Comparison of ENCODE assay signal across 8 cellular contexts in genomic region chr1:246931549-246932365, GRCh38. TPM values are rescaled to one million over a fixed set of nuclear protein-coding genes. Genes with fewer than 3 reads are reported as not detected.
DNase-seq lines count a peak whose midpoint lies in the region; ATAC-seq, FAIRE-seq and TF ChIP-seq lines count a peak whose summit lies in the region.

Gene AHCTF1, minus strand, starts transcription at chr1:246931948. Its CDS starts 13,578 bp downstream, at chr1:246918370.

- TF ChIP-seq CTCF in Calu3 (IDR thresholded peaks at IDR 0.05; ENCODE audit: unreplicated experiment) (no peak), OCI-LY1 (IDR thresholded peaks at IDR 0.05; ENCODE audit: low read length) (no peak), mesothelial cell of epicardium (IDR thresholded peaks at IDR 0.05; ENCODE audit: unreplicated experiment) (no peak)

- H3F3A ChIP-seq in OCI-LY1 (ENCODE audit: insufficient read depth, low read length), result no peaks in the 10 kb centered on the region

- H4K20me1 ChIP-seq in OCI-LY1 (ENCODE audit: insufficient read depth, low read length), result no peaks in the 10 kb centered on the region

- H3K27ac ChIP-seq in HUES64 (ENCODE audit: low read depth, low read length) (peak within 1 kb of the TSS; percentile 99), OCI-LY1 (ENCODE audit: low read depth, low read length, poor library complexity, severe bottlenecking) (peak within 1 kb of the TSS; percentile 81)

- peaks cover 41% of the 10 kb centered on the region for H3K79me2 ChIP-seq in OCI-LY1 (ENCODE audit: insufficient read depth, low read length)

- H3K4me1 Mint-ChIP-seq in Calu3 (ENCODE audit: low read depth, unreplicated experiment) (peaks cover 21% of the 10 kb centered on the region), mesothelial cell of epicardium (peaks cover 21% of the 10 kb centered on the region)

- no peaks in the 10 kb centered on the region for H3K4me1 ChIP-seq in HUES64 (ENCODE audit: insufficient read depth, low read length)
- H3K4me1 ChIP-seq in OCI-LY1 (ENCODE audit: insufficient read depth, low read length, severe bottlenecking), result peaks cover 28% of the 10 kb centered on the region

- H3K9ac ChIP-seq in HUES64 (ENCODE audit: low read depth, low read length) (peak within 1 kb of the TSS; percentile 98), OCI-LY1 (ENCODE audit: low read length) (peak within 1 kb of the TSS; percentile 85)

- WGBS in HUES64, result under 1% methylated on average over 90 of the region's 90 CpGs

- peak within 1 kb of the TSS; percentile 97 for H3K27ac Mint-ChIP-seq in Calu3 (ENCODE audit: unreplicated experiment)
- H3K27ac Mint-ChIP-seq in mesothelial cell of epicardium, result peak within 1 kb of the TSS; percentile 95

- BruUV-seq in Calu3 (replicated peaks; lab: Mats Ljungman, UMichigan), result no TSS peak

- H3K9me3 Mint-ChIP-seq in Calu3 (ENCODE audit: low read depth, unreplicated experiment), result peaks cover 4% of the 10 kb centered on the region
- H3K9me3 Mint-ChIP-seq in mesothelial cell of epicardium, result no peaks in the 10 kb centered on the region

- H3K9me3 ChIP-seq in HUES64 (ENCODE audit: insufficient read depth, low read depth, low read length), result no peaks in the 10 kb centered on the region
- 0 out of 2 replicates have a peak, but pooled peaks cover 4% of the 10 kb centered on the region for H3K9me3 ChIP-seq in OCI-LY1 (ENCODE audit: low read length)

- H3K27me3 Mint-ChIP-seq in Calu3 (ENCODE audit: unreplicated experiment) (no peaks in the 10 kb centered on the region), mesothelial cell of epicardium (ENCODE audit: low read depth) (no peaks in the 10 kb centered on the region)

- no peaks in the 10 kb centered on the region for H3K9me2 ChIP-seq in OCI-LY1 (ENCODE audit: low read depth, low read length)

- DNase-seq in Calu3, result peak; percentile 97
- peak; percentile 92 for DNase-seq in activated CD8-positive, alpha-beta memory T cell treated with anti-CD3 and anti-CD28 coated beads, Interleukin-2, amount 50 U/mL, for 4 hours
- DNase-seq in mesothelial cell of epicardium (ENCODE audit: low spot score in 2 of 2, unreplicated experiment in 2 of 2), result peak; percentile 94 to 98
- DNase-seq in stimulated activated CD8-positive, alpha-beta memory T cell treated with anti-CD3 and anti-CD28 coated beads, Interleukin-15, amount 100 ng/mL, for 48 hours (ENCODE audit: low read depth in 2 of 2), result peak; percentile 90

- CTCF ChIA-PET in Calu3 (lab: Charles Lee), result interaction anchor here (0.9 to 1.2 kb wide), 3 partner anchors 9 to 147 kb away, joined by 3 to 7 read pairs (median 3); partner anchors contain the start of gene ZNF670

- H2AFZ ChIP-seq in OCI-LY1 (ENCODE audit: low read length), result peak within 1 kb of the TSS; percentile 96

- peak within 1 kb of the TSS; percentile 97 for H3K4me3 Mint-ChIP-seq in Calu3 (ENCODE audit: low read depth, unreplicated experiment)
- H3K4me3 Mint-ChIP-seq in mesothelial cell of epicardium, result peak within 1 kb of the TSS; percentile 90

- intact Hi-C loops in Calu3 (cut with micrococcal nuclease; ENCODE audit: unreplicated experiment), result loop anchor here (10.0 kb wide), 1 partner anchor 173 kb away; the partner anchor contains the start of gene ZNF669

- peak; percentile 92 for ATAC-seq in GM21447 (IDR thresholded peaks at IDR 0.05; ENCODE audit: unreplicated experiment)

- no peaks in the 10 kb centered on the region for H3K27me3 ChIP-seq in HUES64 (ENCODE audit: insufficient read depth, low read length)
- H3K27me3 ChIP-seq in OCI-LY1 (ENCODE audit: insufficient read depth, low read length), result no peaks in the 10 kb centered on the region

- peak within 1 kb of the TSS; percentile 81 for H3K4me2 ChIP-seq in OCI-LY1 (ENCODE audit: low read length)

- FAIRE-seq in endometrium (lab: Jason Lieb, UNC), result peak; percentile 95

- H3K36me3 ChIP-seq in HUES64 (ENCODE audit: insufficient read depth, low read length) (peaks cover 18% of the 10 kb centered on the region), OCI-LY1 (ENCODE audit: insufficient read depth, low read length) (peaks cover 26% of the 10 kb centered on the region)

- H3K4me3 ChIP-seq in HUES64 (ENCODE audit: low read length), result peak within 1 kb of the TSS; percentile 98
- H3K4me3 ChIP-seq in OCI-LY1 (ENCODE audit: low read depth, low read length, poor library complexity, severe bottlenecking), result peak within 1 kb of the TSS; percentile 75

- H3K36me3 Mint-ChIP-seq in Calu3 (ENCODE audit: insufficient read depth, unreplicated experiment) (peaks cover 60% of the 10 kb centered on the region), mesothelial cell of epicardium (peaks cover 7% of the 10 kb centered on the region)

RNA-seq across cellular contexts. Expression of gene AHCTF1, which starts in this region (rescaled TPM):
- total RNA-seq in Calu3 (2022) (61.3 and 64.0 TPM in 2 replicates), mesothelial cell of epicardium (35.1 to 40.2 TPM (median 38.7 TPM) in 3 replicates)
- polyA plus RNA-seq in HUES64 (2013, experiment 1 of 2), result 36.0 TPM
- 36.1 TPM for polyA plus RNA-seq in HUES64 (2013, experiment 2 of 2)

Comparison
In these comparisons a context has a peak if more than half of its experiments do, and no peak if none do; other contexts are left out.
1. Peak in every context shown above with its lines: DNase-seq, ATAC-seq, H3K4me3 ChIP-seq and H3K27ac ChIP-seq.